Comparison of ENCODE assay signal across 9 cellular contexts in genomic region chr11:87290304-87290922, GRCh38.
DNase-seq lines count a peak whose midpoint lies in the region; TF ChIP-seq lines count a peak whose summit lies in the region.
"Had no signal": no experiment of that assay in that cellular context is flagged by ENCODE, and none has a peak within 500 bp of the region (broad histone marks: within the 10 kb centered on the region; RNA-seq: fewer than 3 reads in every experiment).

No MANE protein-coding gene starts in this region.

- peak; percentile 24 to 66 for DNase-seq in NCI-H2081 (lab: John Stamatoyannopoulos, UW)
- DNase-seq in NCI-H2081 treated with DMSO at 0.1 percent for 48 hours (lab: John Stamatoyannopoulos, UW), result no peak
- DNase-seq in LNCaP clone FGC (ENCODE audit: low read depth), result peak; percentile 42
- peak; percentile 41 for DNase-seq in RWPE1 (ENCODE audit: low spot score)
- DNase-seq in fibroblast of mammary gland (ENCODE audit: low read depth), result peak; percentile 69
- DNase-seq in ovary, result no peak
- DNase-seq in COLO668 (lab: John Stamatoyannopoulos, UW; ENCODE audit: unreplicated experiment), result no peak
- DNase-seq in stimulated activated CD8-positive, alpha-beta memory T cell treated with anti-CD3 and anti-CD28 coated beads, Interleukin-4, amount 100 ng/mL, for 48 hours, result no peak

- H3K27ac ChIP-seq in RWPE1 (no peak overlapping the region), ovary (no peak overlapping the region)
- H3K27ac ChIP-seq: BLaER1 treated with 17β-estradiol and CSF1 and Interleukin-3, amounts not matched to agents 10 nM and 100 nM had no signal

- H3K36me3 ChIP-seq in ovary, result no peaks in the 10 kb centered on the region

- intact Hi-C loops in ovary (cut with DNase I), result loop anchor here in 1 of 4 donors (5.0 kb wide), 1 partner anchor 423 kb away; no protein-coding TSS in a partner anchor

- WGBS in ovary, 3 donors, result 12 to 17% (median 16%) methylated on average over 3 of the region's 3 CpGs

- H3K4me1 ChIP-seq in ovary (ENCODE audit: insufficient read depth), result no peaks in the 10 kb centered on the region

- no peaks in the 10 kb centered on the region for H3K9me3 ChIP-seq in ovary

- TF ChIP-seq POLR2A in ovary (IDR thresholded peaks at IDR 0.05), result no peak

- H3K4me3 ChIP-seq in LNCaP clone FGC (ENCODE audit: low read depth, low read length), result no peak overlapping the region
- H3K4me3 ChIP-seq in fibroblast of mammary gland (ENCODE audit: control insufficient read depth, low read depth, low read length), result no peak overlapping the region
- no peak overlapping the region for H3K4me3 ChIP-seq in ovary
- H3K4me3 ChIP-seq: BLaER1 treated with 17β-estradiol and CSF1 and Interleukin-3, amounts not matched to agents 10 nM and 100 nM had no signal

- peak; percentile 48 for TF ChIP-seq CTCF in LNCaP clone FGC (IDR thresholded peaks at IDR 0.05; ENCODE audit: control insufficient read depth, extremely low read depth, insufficient read depth)
- TF ChIP-seq CTCF in RWPE1 (conservative IDR thresholded peaks at IDR 0.05; ENCODE audit: low read depth), result peak; percentile 68
- peak; percentile 63 for TF ChIP-seq CTCF in fibroblast of mammary gland (conservative IDR thresholded peaks at IDR 0.05; ENCODE audit: control insufficient read depth, insufficient read depth, low read depth, low read length)
- peak; percentile 41 to 67 (median 44) for TF ChIP-seq CTCF in ovary (IDR thresholded peaks at IDR 0.05)

- H3K27me3 ChIP-seq in ovary, result no peaks in the 10 kb centered on the region
- H3K27me3 ChIP-seq: BLaER1 treated with 17β-estradiol and CSF1 and Interleukin-3, amounts not matched to agents 10 nM and 100 nM had no signal

- TF ChIP-seq EP300 in ovary (IDR thresholded peaks at IDR 0.05), result no peak

- CTCF ChIA-PET in RWPE1 (lab: Yijun Ruan, JAX), result interaction anchor here (0.6 to 1.4 kb wide), 2 partner anchors 351 to 1013 kb away, joined by 3 to 8 read pairs; no protein-coding TSS in a partner anchor

- POLR2A ChIA-PET in RWPE1 (lab: Yijun Ruan, JAX; ENCODE audit: low non-redundant PET), result no interaction called here

Comparison
In these comparisons a context has a peak if more than half of its experiments do, and no peak if none do; other contexts are left out.
1. DNase-seq: peak in NCI-H2081 (2 of 2), LNCaP clone FGC (single experiment), RWPE1 (single experiment) and fibroblast of mammary gland (single experiment); none in NCI-H2081 treated with DMSO at 0.1 percent for 48 hours (single experiment), ovary (0 of 5), COLO668 (single experiment) and stimulated activated CD8-positive, alpha-beta memory T cell treated with anti-CD3 and anti-CD28 coated beads, Interleukin-4, amount 100 ng/mL, for 48 hours (single experiment).
2. Peak in every context shown above with its lines, with median percentiles within 50 percentile points of each other: CTCF ChIP-seq.